Comparison of ENCODE assay signal across 1 cellular context in the genomic region with DNA sequence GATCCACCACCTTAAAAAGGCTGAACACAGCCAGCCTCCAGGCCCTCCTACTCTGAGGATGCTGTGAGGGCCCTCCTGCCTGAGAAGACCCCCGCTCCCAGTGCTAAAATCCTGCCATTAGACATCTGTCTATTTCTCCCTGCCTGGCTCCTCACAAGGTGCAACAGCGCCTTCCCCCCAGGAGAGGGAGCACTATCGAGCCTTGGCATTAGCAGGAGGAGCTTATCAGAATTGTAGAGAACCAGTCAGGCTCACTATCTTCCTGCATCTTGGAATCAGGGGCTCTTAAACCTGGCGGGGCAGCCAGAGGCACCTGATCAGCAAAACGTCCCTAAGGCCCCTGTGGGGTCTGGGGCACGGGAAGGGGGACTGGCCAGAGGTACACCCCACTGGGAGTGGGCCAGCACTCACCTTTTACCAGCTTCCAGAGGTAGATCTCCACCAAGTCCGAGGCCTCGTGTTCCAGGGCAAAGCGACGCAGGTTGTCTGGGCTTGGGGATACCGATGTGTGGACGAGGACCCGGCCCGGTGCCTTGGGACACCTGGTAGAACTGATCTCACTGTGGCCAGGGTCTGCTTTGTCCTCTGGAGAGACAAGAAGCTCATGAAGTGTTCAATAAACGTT.
TF ChIP-seq lines count a peak whose summit lies in the region.

No MANE protein-coding gene starts in this region.

TF ChIP-seq in GM23338, 12 proteins besides CTCF, POLR2A, EP300 and RAD21:
- TF ChIP-seq REST (IDR thresholded peaks at IDR 0.05; ENCODE audit: unreplicated experiment) (no peak), STAT1 (IDR thresholded peaks at IDR 0.05; ENCODE audit: unreplicated experiment) (no peak), EZH2 (IDR thresholded peaks at IDR 0.05; ENCODE audit: low read depth, unreplicated experiment) (no peak), ZNF331 (CRISPR knock-in tag; IDR thresholded peaks at IDR 0.05; ENCODE audit: low read depth) (no peak), JUNB (IDR thresholded peaks at IDR 0.05; ENCODE audit: unreplicated experiment) (no peak), ETS1 (IDR thresholded peaks at IDR 0.05) (no peak), EZH2phosphoT487 (IDR thresholded peaks at IDR 0.05; ENCODE audit: unreplicated experiment) (no peak), ZNF114 (CRISPR knock-in tag; IDR thresholded peaks at IDR 0.05) (no peak), CREB1 (CRISPR knock-in tag; IDR thresholded peaks at IDR 0.05; ENCODE audit: low read depth) (no peak), ZNF462 (CRISPR knock-in tag; IDR thresholded peaks at IDR 0.05) (no peak), NANOG (IDR thresholded peaks at IDR 0.05; ENCODE audit: borderline replicate concordance) (no peak), POLR2AphosphoS5 (IDR thresholded peaks at IDR 0.05; ENCODE audit: low read depth) (no peak)
